Comparison of ENCODE assay signal across 31 cellular contexts in genomic region chr17:60920107-60920506, GRCh38.
"Had no signal": no experiment of that assay in that cellular context is flagged by ENCODE, and none has a peak within 500 bp of the region (broad histone marks: within the 10 kb centered on the region; RNA-seq: fewer than 3 reads in every experiment).

No MANE protein-coding gene starts in this region.

- H3K9me3 ChIP-seq: psoas muscle, thyroid gland, vagina had no signal

- H3K4me1 ChIP-seq: adrenal gland, body of pancreas, esophagus muscularis mucosa, foreskin keratinocyte, heart left ventricle, lower lobe of right lung, parathyroid adenoma, psoas muscle, stomach, thyroid gland, upper lobe of left lung, vagina had no signal

- DNase-seq: activated CD4-positive, alpha-beta memory T cell treated with anti-CD3 and anti-CD28 coated beads for 36 hours; activated CD4-positive, alpha-beta T cell treated with anti-CD3 and anti-CD28 coated beads, Interleukin-2, amount 10 ng/mL, durations not matched to agents 24 days and 14 days; activated CD4-positive, CD25-positive, alpha-beta regulatory T cell treated with anti-CD3 and anti-CD28 coated beads, Interleukin-2, amount 50 U/mL, for 72 hours; activated CD8-positive, alpha-beta memory T cell treated with anti-CD3 and anti-CD28 coated beads, Interleukin-2, amount 50 U/mL, for 4 hours; activated effector memory CD4-positive, alpha-beta T cell treated with anti-CD3 and anti-CD28 coated beads, Interleukin-2, amount 50 U/mL, for 16 hours; activated naive CD4-positive, alpha-beta T cell treated with anti-CD3 and anti-CD28 coated beads for 36 hours; activated naive CD8-positive, alpha-beta T cell treated with anti-CD3 and anti-CD28 coated beads for 36 hours; activated T-cell treated with anti-CD3 and anti-CD28 coated beads, Interleukin-2, amount 50 U/mL, for 1 hour; adrenal gland; aorta; body of pancreas; dermis blood vessel endothelial cell; effector CD4-positive, alpha-beta T cell; foreskin keratinocyte; heart left ventricle; hypothalamus; immature natural killer cell; lower lobe of right lung; mesenchymal stem cell; naive thymus-derived CD8-positive, alpha-beta T cell; occipital lobe; psoas muscle; stimulated activated CD4-positive, alpha-beta T cell treated with anti-CD3 and anti-CD28 coated beads, Interleukin-15, amount 100 ng/mL, for 24 hours; stimulated activated CD4-positive, alpha-beta T cell treated with anti-CD3 and anti-CD28 coated beads, Interleukin-2, amount 100 ng/mL, for 24 hours; stimulated activated naive B cell treated with anti-CD40 and anti-IgM and Interleukin-4, amounts not matched to agents 10 μg/mL and 1 μg/mL and 100 μg/mL, for 72 hours; stomach; thyroid gland; upper lobe of left lung had no signal

- H2AFZ ChIP-seq: parathyroid adenoma had no signal

- ATAC-seq: body of pancreas; foreskin keratinocyte; heart left ventricle; lower lobe of right lung; naive thymus-derived CD8-positive, alpha-beta T cell; psoas muscle; stimulated activated naive B cell treated with anti-CD40 and anti-IgM and Interleukin-4, amounts not matched to agents 10 μg/mL and 1 μg/mL and 100 μg/mL, for 72 hours had no signal

- H3K27me3 ChIP-seq: adrenal gland, body of pancreas, esophagus muscularis mucosa, foreskin keratinocyte, heart left ventricle, stomach, thyroid gland, upper lobe of left lung, vagina had no signal

- H3K27ac ChIP-seq: adrenal gland, body of pancreas, esophagus muscularis mucosa, foreskin keratinocyte, heart left ventricle, lower lobe of right lung, parathyroid adenoma, psoas muscle, stomach, thyroid gland, upper lobe of left lung, vagina had no signal

- H3K36me3 ChIP-seq: adrenal gland, esophagus muscularis mucosa, lower lobe of right lung, stomach, thyroid gland, upper lobe of left lung had no signal

- H3K4me3 ChIP-seq: adrenal gland, body of pancreas, esophagus muscularis mucosa, heart left ventricle, lower lobe of right lung, psoas muscle, stomach, thyroid gland, upper lobe of left lung, vagina had no signal

- H3K79me2 ChIP-seq: parathyroid adenoma had no signal

- H3K9ac ChIP-seq: parathyroid adenoma had no signal
